25 cellular contexts compared by ENCODE assay signal in the genomic region with DNA sequence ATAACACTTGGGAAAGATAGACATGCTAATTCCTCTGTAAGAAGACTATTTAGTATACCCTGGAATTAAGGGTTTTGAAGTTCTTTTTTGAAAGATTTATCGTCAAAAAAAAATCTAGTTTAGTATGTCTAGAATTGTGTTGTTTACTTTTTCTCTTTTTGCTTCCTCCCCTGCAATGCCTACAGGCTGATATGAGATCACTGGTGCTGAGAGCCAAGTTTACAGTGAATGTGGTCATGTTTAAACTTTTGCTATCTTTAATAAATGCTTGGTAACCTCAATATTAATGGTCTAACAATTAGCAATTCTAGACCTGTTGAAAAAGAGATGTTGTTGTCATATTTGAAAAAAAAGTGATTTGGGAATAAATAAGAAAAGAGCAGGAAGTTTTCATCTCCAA.
"Had no signal": no experiment of that assay in that cellular context is flagged by ENCODE, and none has a peak within 500 bp of the region (broad histone marks: within the 10 kb centered on the region; RNA-seq: fewer than 3 reads in every experiment).

No MANE protein-coding gene starts in this region.

- FAIRE-seq: frontal cortex had no signal

- H3K4me1 ChIP-seq: adrenal gland, breast epithelium, prostate gland, spleen, vagina had no signal

- H3K27me3 ChIP-seq: adrenal gland, breast epithelium, ovary, spleen, vagina had no signal

- H3K36me3 ChIP-seq: adrenal gland, breast epithelium, ovary, prostate gland, spleen, thoracic aorta, vagina, WERI-Rb-1 had no signal

- DNase-seq: activated CD4-positive, alpha-beta T cell treated with anti-CD3 and anti-CD28 coated beads, Interleukin-2, amount 10 ng/mL, durations not matched to agents 7 days and 5 days; activated CD4-positive, CD25-positive, alpha-beta regulatory T cell treated with anti-CD3 and anti-CD28 coated beads, Interleukin-2, amount 50 U/mL, for 72 hours; activated CD8-positive, alpha-beta memory T cell treated with anti-CD3 and anti-CD28 coated beads, Interleukin-2, amount 10 ng/mL, durations not matched to agents 7 days and 5 days; activated CD8-positive, alpha-beta T cell treated with anti-CD3 and anti-CD28 coated beads for 36 hours; activated gamma-delta T cell; activated naive CD4-positive, alpha-beta T cell treated with anti-CD3 and anti-CD28 coated beads, Interleukin-2, amount 50 U/mL, for 16 hours; activated T-cell treated with anti-CD3 and anti-CD28 coated beads for 4 hours; adrenal gland; endodermal cell; erythroblast; glutamatergic neuron; hippocampal formation; left ventricle myocardium superior; ovary; spleen; stimulated activated CD4-positive, alpha-beta T cell treated with anti-CD3 and anti-CD28 coated beads, Interleukin-4, amount 100 ng/mL, for 24 hours; stimulated activated naive CD4-positive, alpha-beta T cell treated with Interleukin-2 at 50 U/mL for 16 hours; WERI-Rb-1 had no signal

- H3K4me3 ChIP-seq: adrenal gland, breast epithelium, coronary artery, ovary, prostate gland, spleen, thoracic aorta, vagina had no signal

- H3K9me3 ChIP-seq: adrenal gland, breast epithelium, ovary, prostate gland, spleen, thoracic aorta, vagina had no signal

- H3K27ac ChIP-seq: adrenal gland, breast epithelium, coronary artery, ovary, prostate gland, spleen, thoracic aorta, vagina, WERI-Rb-1 had no signal

- ATAC-seq: activated CD8-positive, alpha-beta memory T cell treated with anti-CD3 and anti-CD28 coated beads, Interleukin-2, amount 10 ng/mL, durations not matched to agents 7 days and 5 days; activated CD8-positive, alpha-beta T cell treated with anti-CD3 and anti-CD28 coated beads for 36 hours; left ventricle myocardium superior; natural killer cell treated with Interleukin-12 subunit alpha and Interleukin-12 subunit beta and Interleukin-15 and Interleukin-18, amount 100 ng/mL, for 72 hours had no signal
